In the genomic region with DNA sequence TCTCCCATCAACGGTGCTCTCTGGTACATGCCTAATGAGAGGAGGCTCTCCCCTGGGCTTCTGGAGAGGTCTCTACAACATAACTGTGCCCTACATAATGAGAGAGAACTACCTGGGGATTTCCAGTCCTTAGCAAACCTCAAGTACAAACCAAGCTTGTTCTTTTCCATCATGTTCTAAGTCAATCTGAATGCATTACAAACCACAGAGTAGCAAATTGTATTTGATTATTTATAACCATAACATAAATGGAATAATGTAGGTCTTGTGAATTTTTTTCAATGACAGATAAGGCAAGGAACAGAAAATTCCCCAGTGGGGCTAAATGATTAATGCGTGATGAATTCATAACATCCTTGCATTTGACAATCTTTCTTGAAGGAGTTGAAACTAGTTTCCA, we compare ENCODE assay signal across 1 cellular context.
A peak's percentile ranks its signal among the peaks of the same experiment; 100 is the strongest.
TF ChIP-seq lines count a peak whose summit lies in the region.

No MANE protein-coding gene starts in this region.

TF ChIP-seq in GM12878, 131 proteins besides CTCF, POLR2A, EP300 and RAD21 (continued from another document):
- TF ChIP-seq MTA2 (IDR thresholded peaks at IDR 0.05; ENCODE audit: low read depth) (peak; percentile 87), TAF1 (IDR thresholded peaks at IDR 0.05; ENCODE audit: borderline replicate concordance, low read depth, low read length) (no peak), ZSCAN29 (IDR thresholded peaks at IDR 0.05) (no peak), IKZF1 (conservative IDR thresholded peaks at IDR 0.05) (peak; percentile 53), ZBED1 (IDR thresholded peaks at IDR 0.05; ENCODE audit: borderline replicate concordance) (no peak), MYB (IDR thresholded peaks at IDR 0.05; ENCODE audit: borderline replicate concordance, low read depth, low read length) (no peak), GABPA (IDR thresholded peaks at IDR 0.05; ENCODE audit: low read depth) (no peak), MEF2B (IDR thresholded peaks at IDR 0.05; ENCODE audit: partially characterized antibody, poor library complexity, severe bottlenecking) (peak; percentile 81), ZNF24 (IDR thresholded peaks at IDR 0.05) (no peak), ZNF687 (IDR thresholded peaks at IDR 0.05) (no peak), SIN3A (IDR thresholded peaks at IDR 0.05; ENCODE audit: low read depth, low read length) (no peak), BCL11A (IDR thresholded peaks at IDR 0.05; ENCODE audit: low read depth, low read length) (peak; percentile 16; the same call in 1 of the 2 replicates), POLR2AphosphoS5 (IDR thresholded peaks at IDR 0.05; ENCODE audit: low read length) (no peak), USF1 (IDR thresholded peaks at IDR 0.05; ENCODE audit: borderline replicate concordance, extremely low read length, insufficient read depth, low read depth, low read length) (no peak), CHD4 (IDR thresholded peaks at IDR 0.05) (no peak), CBX3 (IDR thresholded peaks at IDR 0.05; ENCODE audit: borderline replicate concordance, low read depth) (no peak), BACH1 (IDR thresholded peaks at IDR 0.05; ENCODE audit: borderline replicate concordance) (no peak; the same call in 1 of the 2 replicates)
- TF ChIP-seq, protein P1, sequence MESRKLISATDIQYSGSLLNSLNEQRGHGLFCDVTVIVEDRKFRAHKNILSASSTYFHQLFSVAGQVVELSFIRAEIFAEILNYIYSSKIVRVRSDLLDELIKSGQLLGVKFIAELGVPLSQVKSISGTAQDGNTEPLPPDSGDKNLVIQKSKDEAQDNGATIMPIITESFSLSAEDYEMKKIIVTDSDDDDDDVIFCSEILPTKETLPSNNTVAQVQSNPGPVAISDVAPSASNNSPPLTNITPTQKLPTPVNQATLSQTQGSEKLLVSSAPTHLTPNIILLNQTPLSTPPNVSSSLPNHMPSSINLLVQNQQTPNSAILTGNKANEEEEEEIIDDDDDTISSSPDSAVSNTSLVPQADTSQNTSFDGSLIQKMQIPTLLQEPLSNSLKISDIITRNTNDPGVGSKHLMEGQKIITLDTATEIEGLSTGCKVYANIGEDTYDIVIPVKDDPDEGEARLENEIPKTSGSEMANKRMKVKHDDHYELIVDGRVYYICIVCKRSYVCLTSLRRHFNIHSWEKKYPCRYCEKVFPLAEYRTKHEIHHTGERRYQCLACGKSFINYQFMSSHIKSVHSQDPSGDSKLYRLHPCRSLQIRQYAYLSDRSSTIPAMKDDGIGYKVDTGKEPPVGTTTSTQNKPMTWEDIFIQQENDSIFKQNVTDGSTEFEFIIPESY (IDR thresholded peaks at IDR 0.05), result no peak
- TF ChIP-seq, protein P2, sequence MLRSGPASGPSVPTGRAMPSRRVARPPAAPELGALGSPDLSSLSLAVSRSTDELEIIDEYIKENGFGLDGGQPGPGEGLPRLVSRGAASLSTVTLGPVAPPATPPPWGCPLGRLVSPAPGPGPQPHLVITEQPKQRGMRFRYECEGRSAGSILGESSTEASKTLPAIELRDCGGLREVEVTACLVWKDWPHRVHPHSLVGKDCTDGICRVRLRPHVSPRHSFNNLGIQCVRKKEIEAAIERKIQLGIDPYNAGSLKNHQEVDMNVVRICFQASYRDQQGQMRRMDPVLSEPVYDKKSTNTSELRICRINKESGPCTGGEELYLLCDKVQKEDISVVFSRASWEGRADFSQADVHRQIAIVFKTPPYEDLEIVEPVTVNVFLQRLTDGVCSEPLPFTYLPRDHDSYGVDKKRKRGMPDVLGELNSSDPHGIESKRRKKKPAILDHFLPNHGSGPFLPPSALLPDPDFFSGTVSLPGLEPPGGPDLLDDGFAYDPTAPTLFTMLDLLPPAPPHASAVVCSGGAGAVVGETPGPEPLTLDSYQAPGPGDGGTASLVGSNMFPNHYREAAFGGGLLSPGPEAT (IDR thresholded peaks at IDR 0.05; ENCODE audit: low read depth), result peak; percentile 87
